1 cellular context compared by ENCODE assay signal in the genomic region with DNA sequence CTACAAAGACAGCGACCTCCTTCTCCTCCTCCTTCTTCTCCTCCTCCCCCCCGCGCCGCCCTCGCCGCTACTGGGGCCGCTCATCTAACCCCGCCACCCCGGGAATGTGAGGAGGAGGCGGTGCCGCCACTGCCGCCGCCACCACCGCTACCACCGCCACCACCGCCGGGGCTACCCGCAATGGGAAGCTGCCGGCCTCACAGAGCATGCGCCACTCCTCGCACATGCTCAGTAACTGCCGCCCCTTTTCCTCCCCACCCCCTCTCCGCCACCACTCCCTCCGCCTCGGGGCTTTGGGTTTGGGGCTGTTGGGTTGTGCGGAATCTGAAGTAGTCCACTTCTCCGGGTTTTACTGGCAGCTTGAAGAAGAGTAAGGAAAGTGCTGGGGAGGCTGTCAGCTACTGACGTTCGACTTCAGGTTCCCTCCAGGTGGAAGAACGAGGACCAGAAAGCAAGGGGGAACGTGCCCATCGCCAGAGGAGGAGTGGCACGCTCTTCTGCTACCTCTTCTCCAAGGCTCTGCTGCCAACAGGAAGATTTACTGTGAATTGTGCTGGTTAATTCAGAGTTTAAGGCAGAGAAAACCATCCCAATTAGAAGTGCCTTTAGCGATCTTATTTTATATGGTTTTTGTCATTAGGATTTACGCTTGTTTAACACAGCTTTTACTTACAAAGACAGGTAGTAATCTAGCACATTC.
TF ChIP-seq lines count a peak whose summit lies in the region.

A gene with protein sequence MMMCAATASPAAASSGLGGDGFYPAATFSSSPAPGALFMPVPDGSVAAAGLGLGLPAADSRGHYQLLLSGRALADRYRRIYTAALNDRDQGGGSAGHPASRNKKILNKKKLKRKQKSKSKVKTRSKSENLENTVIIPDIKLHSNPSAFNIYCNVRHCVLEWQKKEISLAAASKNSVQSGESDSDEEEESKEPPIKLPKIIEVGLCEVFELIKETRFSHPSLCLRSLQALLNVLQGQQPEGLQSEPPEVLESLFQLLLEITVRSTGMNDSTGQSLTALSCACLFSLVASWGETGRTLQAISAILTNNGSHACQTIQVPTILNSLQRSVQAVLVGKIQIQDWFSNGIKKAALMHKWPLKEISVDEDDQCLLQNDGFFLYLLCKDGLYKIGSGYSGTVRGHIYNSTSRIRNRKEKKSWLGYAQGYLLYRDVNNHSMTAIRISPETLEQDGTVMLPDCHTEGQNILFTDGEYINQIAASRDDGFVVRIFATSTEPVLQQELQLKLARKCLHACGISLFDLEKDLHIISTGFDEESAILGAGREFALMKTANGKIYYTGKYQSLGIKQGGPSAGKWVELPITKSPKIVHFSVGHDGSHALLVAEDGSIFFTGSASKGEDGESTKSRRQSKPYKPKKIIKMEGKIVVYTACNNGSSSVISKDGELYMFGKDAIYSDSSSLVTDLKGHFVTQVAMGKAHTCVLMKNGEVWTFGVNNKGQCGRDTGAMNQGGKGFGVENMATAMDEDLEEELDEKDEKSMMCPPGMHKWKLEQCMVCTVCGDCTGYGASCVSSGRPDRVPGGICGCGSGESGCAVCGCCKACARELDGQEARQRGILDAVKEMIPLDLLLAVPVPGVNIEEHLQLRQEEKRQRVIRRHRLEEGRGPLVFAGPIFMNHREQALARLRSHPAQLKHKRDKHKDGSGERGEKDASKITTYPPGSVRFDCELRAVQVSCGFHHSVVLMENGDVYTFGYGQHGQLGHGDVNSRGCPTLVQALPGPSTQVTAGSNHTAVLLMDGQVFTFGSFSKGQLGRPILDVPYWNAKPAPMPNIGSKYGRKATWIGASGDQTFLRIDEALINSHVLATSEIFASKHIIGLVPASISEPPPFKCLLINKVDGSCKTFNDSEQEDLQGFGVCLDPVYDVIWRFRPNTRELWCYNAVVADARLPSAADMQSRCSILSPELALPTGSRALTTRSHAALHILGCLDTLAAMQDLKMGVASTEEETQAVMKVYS (N-terminal part only) (minus strand): TSS at position 190 of the 700 bp plus-strand sequence. CDS start 319 bp downstream, outside the sequence.

TF ChIP-seq in WTC11, 78 proteins besides CTCF, POLR2A, EP300 and RAD21 (continued from another document and continues in another):
- TF ChIP-seq, protein P1, sequence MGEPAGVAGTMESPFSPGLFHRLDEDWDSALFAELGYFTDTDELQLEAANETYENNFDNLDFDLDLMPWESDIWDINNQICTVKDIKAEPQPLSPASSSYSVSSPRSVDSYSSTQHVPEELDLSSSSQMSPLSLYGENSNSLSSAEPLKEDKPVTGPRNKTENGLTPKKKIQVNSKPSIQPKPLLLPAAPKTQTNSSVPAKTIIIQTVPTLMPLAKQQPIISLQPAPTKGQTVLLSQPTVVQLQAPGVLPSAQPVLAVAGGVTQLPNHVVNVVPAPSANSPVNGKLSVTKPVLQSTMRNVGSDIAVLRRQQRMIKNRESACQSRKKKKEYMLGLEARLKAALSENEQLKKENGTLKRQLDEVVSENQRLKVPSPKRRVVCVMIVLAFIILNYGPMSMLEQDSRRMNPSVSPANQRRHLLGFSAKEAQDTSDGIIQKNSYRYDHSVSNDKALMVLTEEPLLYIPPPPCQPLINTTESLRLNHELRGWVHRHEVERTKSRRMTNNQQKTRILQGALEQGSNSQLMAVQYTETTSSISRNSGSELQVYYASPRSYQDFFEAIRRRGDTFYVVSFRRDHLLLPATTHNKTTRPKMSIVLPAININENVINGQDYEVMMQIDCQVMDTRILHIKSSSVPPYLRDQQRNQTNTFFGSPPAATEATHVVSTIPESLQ (CRISPR knock-in tag; IDR thresholded peaks at IDR 0.05), result no peak
- TF ChIP-seq HMGA2 (CRISPR knock-in tag; IDR thresholded peaks at IDR 0.05) (no peak), ZNF232 (CRISPR knock-in tag; IDR thresholded peaks at IDR 0.05) (peak; percentile 31; the same call in 1 of the 2 replicates), CBFB (CRISPR knock-in tag; IDR thresholded peaks at IDR 0.05; ENCODE audit: low read depth) (no peak), JAZF1 (CRISPR knock-in tag; IDR thresholded peaks at IDR 0.05) (no peak), TCF7 (CRISPR knock-in tag; IDR thresholded peaks at IDR 0.05; ENCODE audit: low read depth) (no peak), ZNF416 (CRISPR knock-in tag; IDR thresholded peaks at IDR 0.05) (0 out of 2 replicates have a peak, but pooled peaks have one; percentile 26), SOX15 (CRISPR knock-in tag; IDR thresholded peaks at IDR 0.05) (no peak), NFE2L1 (CRISPR knock-in tag; IDR thresholded peaks at IDR 0.05) (0 out of 2 replicates have a peak, but pooled peaks have one; percentile 25), EMX1 (CRISPR knock-in tag; IDR thresholded peaks at IDR 0.05) (no peak), TP53 (CRISPR knock-in tag; IDR thresholded peaks at IDR 0.05) (no peak), CREB1 (CRISPR knock-in tag; IDR thresholded peaks at IDR 0.05) (no peak), TEAD1 (CRISPR knock-in tag; IDR thresholded peaks at IDR 0.05) (peak; percentile 51; the same call in 1 of the 2 replicates), ZNF671 (CRISPR knock-in tag; IDR thresholded peaks at IDR 0.05) (no peak), ZNF396 (CRISPR knock-in tag; IDR thresholded peaks at IDR 0.05; ENCODE audit: borderline replicate concordance) (no peak), TEAD4 (CRISPR knock-in tag; IDR thresholded peaks at IDR 0.05) (no peak), ZBTB21 (CRISPR knock-in tag; IDR thresholded peaks at IDR 0.05; ENCODE audit: borderline replicate concordance) (0 out of 2 replicates have a peak, but pooled peaks have one; percentile 53), FOXP1 (CRISPR knock-in tag; IDR thresholded peaks at IDR 0.05; ENCODE audit: borderline replicate concordance) (no peak), ZNF317 (CRISPR knock-in tag; IDR thresholded peaks at IDR 0.05; ENCODE audit: borderline replicate concordance, low read depth) (no peak), NR3C1 (CRISPR knock-in tag; conservative IDR thresholded peaks at IDR 0.05; ENCODE audit: low read depth) (no peak), ESRRA (CRISPR knock-in tag; IDR thresholded peaks at IDR 0.05; ENCODE audit: borderline replicate concordance) (no peak), FOXJ3 (CRISPR knock-in tag; IDR thresholded peaks at IDR 0.05; ENCODE audit: borderline replicate concordance) (no peak), PRRX2 (CRISPR knock-in tag; IDR thresholded peaks at IDR 0.05) (no peak)
- TF ChIP-seq, protein P2, sequence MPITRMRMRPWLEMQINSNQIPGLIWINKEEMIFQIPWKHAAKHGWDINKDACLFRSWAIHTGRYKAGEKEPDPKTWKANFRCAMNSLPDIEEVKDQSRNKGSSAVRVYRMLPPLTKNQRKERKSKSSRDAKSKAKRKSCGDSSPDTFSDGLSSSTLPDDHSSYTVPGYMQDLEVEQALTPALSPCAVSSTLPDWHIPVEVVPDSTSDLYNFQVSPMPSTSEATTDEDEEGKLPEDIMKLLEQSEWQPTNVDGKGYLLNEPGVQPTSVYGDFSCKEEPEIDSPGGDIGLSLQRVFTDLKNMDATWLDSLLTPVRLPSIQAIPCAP (CRISPR knock-in tag; IDR thresholded peaks at IDR 0.05), result no peak
- TF ChIP-seq, protein P3, sequence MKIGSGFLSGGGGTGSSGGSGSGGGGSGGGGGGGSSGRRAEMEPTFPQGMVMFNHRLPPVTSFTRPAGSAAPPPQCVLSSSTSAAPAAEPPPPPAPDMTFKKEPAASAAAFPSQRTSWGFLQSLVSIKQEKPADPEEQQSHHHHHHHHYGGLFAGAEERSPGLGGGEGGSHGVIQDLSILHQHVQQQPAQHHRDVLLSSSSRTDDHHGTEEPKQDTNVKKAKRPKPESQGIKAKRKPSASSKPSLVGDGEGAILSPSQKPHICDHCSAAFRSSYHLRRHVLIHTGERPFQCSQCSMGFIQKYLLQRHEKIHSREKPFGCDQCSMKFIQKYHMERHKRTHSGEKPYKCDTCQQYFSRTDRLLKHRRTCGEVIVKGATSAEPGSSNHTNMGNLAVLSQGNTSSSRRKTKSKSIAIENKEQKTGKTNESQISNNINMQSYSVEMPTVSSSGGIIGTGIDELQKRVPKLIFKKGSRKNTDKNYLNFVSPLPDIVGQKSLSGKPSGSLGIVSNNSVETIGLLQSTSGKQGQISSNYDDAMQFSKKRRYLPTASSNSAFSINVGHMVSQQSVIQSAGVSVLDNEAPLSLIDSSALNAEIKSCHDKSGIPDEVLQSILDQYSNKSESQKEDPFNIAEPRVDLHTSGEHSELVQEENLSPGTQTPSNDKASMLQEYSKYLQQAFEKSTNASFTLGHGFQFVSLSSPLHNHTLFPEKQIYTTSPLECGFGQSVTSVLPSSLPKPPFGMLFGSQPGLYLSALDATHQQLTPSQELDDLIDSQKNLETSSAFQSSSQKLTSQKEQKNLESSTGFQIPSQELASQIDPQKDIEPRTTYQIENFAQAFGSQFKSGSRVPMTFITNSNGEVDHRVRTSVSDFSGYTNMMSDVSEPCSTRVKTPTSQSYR (CRISPR knock-in tag; IDR thresholded peaks at IDR 0.05), result peak; percentile 85; the same call in 1 of the 2 replicates
- TF ChIP-seq, protein P4, sequence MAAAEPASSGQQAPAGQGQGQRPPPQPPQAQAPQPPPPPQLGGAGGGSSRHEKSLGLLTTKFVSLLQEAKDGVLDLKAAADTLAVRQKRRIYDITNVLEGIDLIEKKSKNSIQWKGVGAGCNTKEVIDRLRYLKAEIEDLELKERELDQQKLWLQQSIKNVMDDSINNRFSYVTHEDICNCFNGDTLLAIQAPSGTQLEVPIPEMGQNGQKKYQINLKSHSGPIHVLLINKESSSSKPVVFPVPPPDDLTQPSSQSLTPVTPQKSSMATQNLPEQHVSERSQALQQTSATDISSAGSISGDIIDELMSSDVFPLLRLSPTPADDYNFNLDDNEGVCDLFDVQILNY (CRISPR knock-in tag; IDR thresholded peaks at IDR 0.05), result peak; percentile 72; the same call in 1 of the 2 replicates
- TF ChIP-seq, protein P5, sequence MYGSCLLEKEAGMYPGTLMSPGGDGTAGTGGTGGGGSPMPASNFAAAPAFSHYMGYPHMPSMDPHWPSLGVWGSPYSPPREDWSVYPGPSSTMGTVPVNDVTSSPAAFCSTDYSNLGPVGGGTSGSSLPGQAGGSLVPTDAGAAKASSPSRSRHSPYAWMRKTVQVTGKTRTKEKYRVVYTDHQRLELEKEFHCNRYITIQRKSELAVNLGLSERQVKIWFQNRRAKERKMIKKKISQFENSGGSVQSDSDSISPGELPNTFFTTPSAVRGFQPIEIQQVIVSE (CRISPR knock-in tag; IDR thresholded peaks at IDR 0.05; ENCODE audit: borderline replicate concordance), result no peak
- TF ChIP-seq, protein P6, sequence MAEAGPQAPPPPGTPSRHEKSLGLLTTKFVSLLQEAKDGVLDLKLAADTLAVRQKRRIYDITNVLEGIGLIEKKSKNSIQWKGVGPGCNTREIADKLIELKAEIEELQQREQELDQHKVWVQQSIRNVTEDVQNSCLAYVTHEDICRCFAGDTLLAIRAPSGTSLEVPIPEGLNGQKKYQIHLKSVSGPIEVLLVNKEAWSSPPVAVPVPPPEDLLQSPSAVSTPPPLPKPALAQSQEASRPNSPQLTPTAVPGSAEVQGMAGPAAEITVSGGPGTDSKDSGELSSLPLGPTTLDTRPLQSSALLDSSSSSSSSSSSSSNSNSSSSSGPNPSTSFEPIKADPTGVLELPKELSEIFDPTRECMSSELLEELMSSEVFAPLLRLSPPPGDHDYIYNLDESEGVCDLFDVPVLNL (CRISPR knock-in tag; IDR thresholded peaks at IDR 0.05; ENCODE audit: borderline replicate concordance, low read depth), result no peak
- TF ChIP-seq, protein P7, sequence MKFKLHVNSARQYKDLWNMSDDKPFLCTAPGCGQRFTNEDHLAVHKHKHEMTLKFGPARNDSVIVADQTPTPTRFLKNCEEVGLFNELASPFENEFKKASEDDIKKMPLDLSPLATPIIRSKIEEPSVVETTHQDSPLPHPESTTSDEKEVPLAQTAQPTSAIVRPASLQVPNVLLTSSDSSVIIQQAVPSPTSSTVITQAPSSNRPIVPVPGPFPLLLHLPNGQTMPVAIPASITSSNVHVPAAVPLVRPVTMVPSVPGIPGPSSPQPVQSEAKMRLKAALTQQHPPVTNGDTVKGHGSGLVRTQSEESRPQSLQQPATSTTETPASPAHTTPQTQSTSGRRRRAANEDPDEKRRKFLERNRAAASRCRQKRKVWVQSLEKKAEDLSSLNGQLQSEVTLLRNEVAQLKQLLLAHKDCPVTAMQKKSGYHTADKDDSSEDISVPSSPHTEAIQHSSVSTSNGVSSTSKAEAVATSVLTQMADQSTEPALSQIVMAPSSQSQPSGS (CRISPR knock-in tag; IDR thresholded peaks at IDR 0.05; ENCODE audit: borderline replicate concordance, low read depth), result no peak
- TF ChIP-seq, protein P8, sequence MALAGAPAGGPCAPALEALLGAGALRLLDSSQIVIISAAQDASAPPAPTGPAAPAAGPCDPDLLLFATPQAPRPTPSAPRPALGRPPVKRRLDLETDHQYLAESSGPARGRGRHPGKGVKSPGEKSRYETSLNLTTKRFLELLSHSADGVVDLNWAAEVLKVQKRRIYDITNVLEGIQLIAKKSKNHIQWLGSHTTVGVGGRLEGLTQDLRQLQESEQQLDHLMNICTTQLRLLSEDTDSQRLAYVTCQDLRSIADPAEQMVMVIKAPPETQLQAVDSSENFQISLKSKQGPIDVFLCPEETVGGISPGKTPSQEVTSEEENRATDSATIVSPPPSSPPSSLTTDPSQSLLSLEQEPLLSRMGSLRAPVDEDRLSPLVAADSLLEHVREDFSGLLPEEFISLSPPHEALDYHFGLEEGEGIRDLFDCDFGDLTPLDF (CRISPR knock-in tag; IDR thresholded peaks at IDR 0.05), result no peak
- TF ChIP-seq, protein P9, sequence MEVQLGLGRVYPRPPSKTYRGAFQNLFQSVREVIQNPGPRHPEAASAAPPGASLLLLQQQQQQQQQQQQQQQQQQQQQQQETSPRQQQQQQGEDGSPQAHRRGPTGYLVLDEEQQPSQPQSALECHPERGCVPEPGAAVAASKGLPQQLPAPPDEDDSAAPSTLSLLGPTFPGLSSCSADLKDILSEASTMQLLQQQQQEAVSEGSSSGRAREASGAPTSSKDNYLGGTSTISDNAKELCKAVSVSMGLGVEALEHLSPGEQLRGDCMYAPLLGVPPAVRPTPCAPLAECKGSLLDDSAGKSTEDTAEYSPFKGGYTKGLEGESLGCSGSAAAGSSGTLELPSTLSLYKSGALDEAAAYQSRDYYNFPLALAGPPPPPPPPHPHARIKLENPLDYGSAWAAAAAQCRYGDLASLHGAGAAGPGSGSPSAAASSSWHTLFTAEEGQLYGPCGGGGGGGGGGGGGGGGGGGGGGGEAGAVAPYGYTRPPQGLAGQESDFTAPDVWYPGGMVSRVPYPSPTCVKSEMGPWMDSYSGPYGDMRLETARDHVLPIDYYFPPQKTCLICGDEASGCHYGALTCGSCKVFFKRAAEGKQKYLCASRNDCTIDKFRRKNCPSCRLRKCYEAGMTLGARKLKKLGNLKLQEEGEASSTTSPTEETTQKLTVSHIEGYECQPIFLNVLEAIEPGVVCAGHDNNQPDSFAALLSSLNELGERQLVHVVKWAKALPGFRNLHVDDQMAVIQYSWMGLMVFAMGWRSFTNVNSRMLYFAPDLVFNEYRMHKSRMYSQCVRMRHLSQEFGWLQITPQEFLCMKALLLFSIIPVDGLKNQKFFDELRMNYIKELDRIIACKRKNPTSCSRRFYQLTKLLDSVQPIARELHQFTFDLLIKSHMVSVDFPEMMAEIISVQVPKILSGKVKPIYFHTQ (CRISPR knock-in tag; IDR thresholded peaks at IDR 0.05), result no peak
- TF ChIP-seq, protein P10, sequence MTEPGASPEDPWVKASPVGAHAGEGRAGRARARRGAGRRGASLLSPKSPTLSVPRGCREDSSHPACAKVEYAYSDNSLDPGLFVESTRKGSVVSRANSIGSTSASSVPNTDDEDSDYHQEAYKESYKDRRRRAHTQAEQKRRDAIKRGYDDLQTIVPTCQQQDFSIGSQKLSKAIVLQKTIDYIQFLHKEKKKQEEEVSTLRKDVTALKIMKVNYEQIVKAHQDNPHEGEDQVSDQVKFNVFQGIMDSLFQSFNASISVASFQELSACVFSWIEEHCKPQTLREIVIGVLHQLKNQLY (CRISPR knock-in tag; IDR thresholded peaks at IDR 0.05), result no peak
